ENCODE assay signal across 15 cellular contexts in genomic region chr9:108142142-108142503, GRCh38.
DNase-seq lines count a peak whose midpoint lies in the region; TF ChIP-seq lines count a peak whose summit lies in the region.
"Had no signal": no experiment of that assay in that cellular context is flagged by ENCODE, and none has a peak within 500 bp of the region (broad histone marks: within the 10 kb centered on the region; RNA-seq: fewer than 3 reads in every experiment).

No MANE protein-coding gene starts in this region.

- CTCF ChIA-PET in CD8-positive, alpha-beta memory T cell (lab: Charles Lee) = no interaction called here

- DNase-seq in chondrocyte (ENCODE audit: low spot score) = no peak
- DNase-seq in smooth muscle cell (lab: John Stamatoyannopoulos, UW; ENCODE audit: unreplicated experiment) = no peak
- DNase-seq in CD8-positive, alpha-beta memory T cell = no peak
- no peak for DNase-seq in RKO (ENCODE audit: low spot score)
- DNase-seq in anterior cingulate cortex (lab: John Stamatoyannopoulos, UW) = no peak
- DNase-seq in putamen (ENCODE audit: low spot score) = no peak
- DNase-seq: activated CD4-positive, alpha-beta T cell treated with anti-CD3 and anti-CD28 coated beads, Interleukin-2, amount 10 ng/mL, durations not matched to agents 24 days and 14 days; activated T-cell treated with anti-CD3 and anti-CD28 coated beads, Interleukin-2, amount 50 U/mL, for 4 hours; DMS153; NCI-H187; NCI-H69; stimulated activated naive CD4-positive, alpha-beta T cell treated with Interleukin-2 at 50 U/mL for 16 hours had no signal

- peak overlapping the region; percentile 36 for H2AFZ ChIP-seq in smooth muscle cell (ENCODE audit: low read depth)

- no peak overlapping the region for H3K27ac ChIP-seq in BLaER1
- peak overlapping the region; percentile 66 for H3K27ac ChIP-seq in mesodermal cell (ENCODE audit: low read depth, low read length, severe bottlenecking)
- no peak overlapping the region for H3K27ac ChIP-seq in smooth muscle cell (ENCODE audit: low read depth)
- H3K27ac ChIP-seq in CD8-positive, alpha-beta memory T cell (ENCODE audit: low read depth, low read length) = no peak overlapping the region

- no peak overlapping the region for H3K4me3 Mint-ChIP-seq in chondrocyte (ENCODE audit: unreplicated experiment)
- H3K4me3 Mint-ChIP-seq in CD8-positive, alpha-beta memory T cell = no peak overlapping the region
- H3K4me3 Mint-ChIP-seq: activated CD4-positive, alpha-beta T cell treated with anti-CD3 and anti-CD28 coated beads, Interleukin-2, amount 10 ng/mL, durations not matched to agents 24 days and 14 days; activated T-cell treated with anti-CD3 and anti-CD28 coated beads, Interleukin-2, amount 50 U/mL, for 4 hours had no signal

- peaks cover 4% of the 10 kb centered on the region for H3K9me3 Mint-ChIP-seq in chondrocyte (ENCODE audit: low read depth)
- peaks cover 3 to 11% (median 4%) of the 10 kb centered on the region in 5 donors for H3K9me3 Mint-ChIP-seq in CD8-positive, alpha-beta memory T cell

- POLR2A ChIA-PET in CD8-positive, alpha-beta memory T cell (lab: Charles Lee) = no interaction called here

- H3K4me3 ChIP-seq in BLaER1 (no peak overlapping the region), mesodermal cell (ENCODE audit: extremely low read depth, insufficient read depth, low read length, poor library complexity, severe bottlenecking) (no peak overlapping the region), smooth muscle cell (no peak overlapping the region)
- H3K4me3 ChIP-seq in CD8-positive, alpha-beta memory T cell (ENCODE audit: low read length) = no peak overlapping the region
- H3K4me3 ChIP-seq: ovary had no signal

- 100% methylated on average over 2 of the region's 2 CpGs for WGBS in mesodermal cell (ENCODE audit: insufficient coverage in 2 of 2), 2 experiments
- 88% methylated on average over 2 of the region's 2 CpGs for WGBS in smooth muscle cell (ENCODE audit: low lambda C conversion rate)

- H3K27me3 Mint-ChIP-seq in chondrocyte (ENCODE audit: low read depth) = no peaks in the 10 kb centered on the region
- peaks cover 0 to 4% of the 10 kb centered on the region in 2 donors for H3K27me3 Mint-ChIP-seq in CD8-positive, alpha-beta memory T cell
- H3K27me3 Mint-ChIP-seq: activated CD4-positive, alpha-beta T cell treated with anti-CD3 and anti-CD28 coated beads, Interleukin-2, amount 10 ng/mL, durations not matched to agents 24 days and 14 days had no signal

- H4K20me1 ChIP-seq in BLaER1 = no peaks in the 10 kb centered on the region
- H4K20me1 ChIP-seq in smooth muscle cell (ENCODE audit: low read depth) = no peaks in the 10 kb centered on the region

- no peaks in the 10 kb centered on the region for H3K27me3 ChIP-seq in BLaER1
- no peaks in the 10 kb centered on the region for H3K27me3 ChIP-seq in smooth muscle cell (ENCODE audit: low read depth)
- no peaks in the 10 kb centered on the region for H3K27me3 ChIP-seq in CD8-positive, alpha-beta memory T cell (ENCODE audit: insufficient read depth, low read length, poor library complexity, severe bottlenecking)
- H3K27me3 ChIP-seq: ovary had no signal

- H3K4me1 ChIP-seq in BLaER1 (peaks cover 16% of the 10 kb centered on the region), mesodermal cell (ENCODE audit: control insufficient read depth, insufficient read depth, low read length, poor library complexity, severe bottlenecking) (peaks cover 4% of the 10 kb centered on the region), smooth muscle cell (ENCODE audit: low read depth) (peaks cover 15% of the 10 kb centered on the region)
- no peaks in the 10 kb centered on the region for H3K4me1 ChIP-seq in CD8-positive, alpha-beta memory T cell (ENCODE audit: insufficient read depth, low read length)

- peaks cover 16% of the 10 kb centered on the region for H3K4me1 Mint-ChIP-seq in chondrocyte (ENCODE audit: low read depth)
- no peaks in the 10 kb centered on the region for H3K4me1 Mint-ChIP-seq in CD8-positive, alpha-beta memory T cell
- H3K4me1 Mint-ChIP-seq: activated CD4-positive, alpha-beta T cell treated with anti-CD3 and anti-CD28 coated beads, Interleukin-2, amount 10 ng/mL, durations not matched to agents 24 days and 14 days had no signal

- H3K27ac Mint-ChIP-seq in chondrocyte (ENCODE audit: unreplicated experiment) = peak overlapping the region; percentile 97
- no peak overlapping the region for H3K27ac Mint-ChIP-seq in CD8-positive, alpha-beta memory T cell
- H3K27ac Mint-ChIP-seq: activated CD4-positive, alpha-beta T cell treated with anti-CD3 and anti-CD28 coated beads, Interleukin-2, amount 10 ng/mL, durations not matched to agents 24 days and 14 days had no signal

- H3K79me2 ChIP-seq in smooth muscle cell (ENCODE audit: low read depth) = no peaks in the 10 kb centered on the region

- TF ChIP-seq CTCF in chondrocyte (IDR thresholded peaks at IDR 0.05) (no peak), smooth muscle cell (IDR thresholded peaks at IDR 0.05; ENCODE audit: borderline replicate concordance, insufficient read depth, poor library complexity, severe bottlenecking) (no peak)

- H3K9me3 ChIP-seq in BLaER1 = peaks cover 4% of the 10 kb centered on the region; the same call in 1 of the 2 replicates
- H3K9me3 ChIP-seq in mesodermal cell (ENCODE audit: control insufficient read depth, low read length) = no peaks in the 10 kb centered on the region
- no peaks in the 10 kb centered on the region for H3K9me3 ChIP-seq in smooth muscle cell (replicated peaks; ENCODE audit: low read depth)
- H3K9me3 ChIP-seq in CD8-positive, alpha-beta memory T cell (ENCODE audit: low read length) = no peaks in the 10 kb centered on the region
- H3K9me3 ChIP-seq: ovary had no signal

- H3K36me3 Mint-ChIP-seq in chondrocyte (ENCODE audit: low read depth) = no peaks in the 10 kb centered on the region
- no peaks in the 10 kb centered on the region for H3K36me3 Mint-ChIP-seq in CD8-positive, alpha-beta memory T cell

- H3F3A ChIP-seq in smooth muscle cell (ENCODE audit: low read depth) = peaks cover 7% of the 10 kb centered on the region

- peak overlapping the region; percentile 65 for H3K4me2 ChIP-seq in BLaER1
- H3K4me2 ChIP-seq in smooth muscle cell = no peak overlapping the region

- H3K9ac ChIP-seq in BLaER1 (no peak overlapping the region), smooth muscle cell (ENCODE audit: low read depth) (no peak overlapping the region)

- no peaks in the 10 kb centered on the region for H3K36me3 ChIP-seq in BLaER1
- H3K36me3 ChIP-seq in mesodermal cell (ENCODE audit: control insufficient read depth, insufficient read depth, low read length) = no peaks in the 10 kb centered on the region
- no peaks in the 10 kb centered on the region for H3K36me3 ChIP-seq in smooth muscle cell (ENCODE audit: low read depth)
- H3K36me3 ChIP-seq in CD8-positive, alpha-beta memory T cell (ENCODE audit: insufficient read depth, low read length) = no peaks in the 10 kb centered on the region
- H3K36me3 ChIP-seq: ovary had no signal
